9 cellular contexts compared by ENCODE assay signal in the genomic region with DNA sequence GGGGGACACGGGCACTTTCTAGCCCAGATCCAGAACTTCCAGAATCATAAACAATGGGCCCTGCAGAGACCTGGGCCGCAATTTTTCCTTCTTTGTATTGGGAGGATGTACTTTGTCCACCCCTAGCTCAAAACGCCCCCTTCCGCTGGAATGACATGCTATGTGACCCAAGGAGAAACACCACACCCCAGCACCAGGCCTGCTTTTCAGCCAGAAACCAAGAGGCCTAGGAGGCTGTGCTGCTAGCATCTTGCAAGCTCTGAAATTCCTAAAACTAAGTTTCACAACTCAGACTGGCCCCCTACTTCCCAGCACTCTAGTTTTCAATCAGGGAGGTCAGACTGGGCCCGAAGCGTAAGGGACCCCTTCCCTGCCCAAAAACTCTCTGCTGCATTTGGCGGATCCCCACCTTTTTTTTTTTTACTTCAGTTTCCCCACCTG. TPM values are rescaled to one million over a fixed set of nuclear protein-coding genes. Genes with fewer than 3 reads are reported as not detected.
DNase-seq lines count a peak whose midpoint lies in the region; ATAC-seq and TF ChIP-seq lines count a peak whose summit lies in the region.
"Had no signal": no experiment of that assay in that cellular context is flagged by ENCODE, and none has a peak within 500 bp of the region (broad histone marks: within the 10 kb centered on the region; RNA-seq: fewer than 3 reads in every experiment).

No MANE protein-coding gene starts in this region.

- TF ChIP-seq POLR2A in vagina (IDR thresholded peaks at IDR 0.05), result no peak

- peaks cover 25% of the 10 kb centered on the region for H3K36me3 Mint-ChIP-seq in T-helper 1 cell treated with Interleukin-12 subunit alpha and Interleukin-12 subunit beta and Interleukin-4 antibody, amounts not matched to agents 30 μg/mL and 1 μg/mL, for 36 hours (ENCODE audit: low read depth)
- peaks cover 4% of the 10 kb centered on the region for H3K36me3 Mint-ChIP-seq in endothelial cell (ENCODE audit: low read depth, unreplicated experiment)

- H3K27ac ChIP-seq in muscle layer of colon (ENCODE audit: low read depth, low read length) (peak overlapping the region; percentile 83), vagina (peak overlapping the region; percentile 89)

- H3K36me3 ChIP-seq in muscle layer of colon (ENCODE audit: insufficient read depth, low read length), result no peaks in the 10 kb centered on the region
- no peaks in the 10 kb centered on the region for H3K36me3 ChIP-seq in vagina

- no peaks in the 10 kb centered on the region for H3K9me3 ChIP-seq in muscle layer of colon (ENCODE audit: low read length)
- no peaks in the 10 kb centered on the region for H3K9me3 ChIP-seq in vagina

- no peaks in the 10 kb centered on the region for H3K9me3 Mint-ChIP-seq in T-helper 1 cell treated with Interleukin-12 subunit alpha and Interleukin-12 subunit beta and Interleukin-4 antibody, amounts not matched to agents 30 μg/mL and 1 μg/mL, for 36 hours
- H3K9me3 Mint-ChIP-seq in endothelial cell (ENCODE audit: unreplicated experiment), result no peaks in the 10 kb centered on the region

- H3K4me1 ChIP-seq in muscle layer of colon (ENCODE audit: insufficient read depth, low read length) (peaks cover 27% of the 10 kb centered on the region), vagina (peaks cover 40% of the 10 kb centered on the region)

- peak overlapping the region; percentile 72 for H3K9ac ChIP-seq in muscle layer of colon (ENCODE audit: low read length)

- peaks cover 52% of the 10 kb centered on the region for H3K4me1 Mint-ChIP-seq in T-helper 1 cell treated with Interleukin-12 subunit alpha and Interleukin-12 subunit beta and Interleukin-4 antibody, amounts not matched to agents 30 μg/mL and 1 μg/mL, for 36 hours (ENCODE audit: low read depth)
- H3K4me1 Mint-ChIP-seq in endothelial cell (ENCODE audit: unreplicated experiment), result peaks cover 57% of the 10 kb centered on the region

- H3K4me3 ChIP-seq in muscle layer of colon (ENCODE audit: low read depth in 1 of 2, low read length in 2 of 2), result peak overlapping the region; percentile 78 to 89
- peak overlapping the region; percentile 71 to 73 for H3K4me3 ChIP-seq in vagina

- TF ChIP-seq CTCF in endothelial cell (IDR thresholded peaks at IDR 0.05; ENCODE audit: unreplicated experiment) (no peak), vagina (IDR thresholded peaks at IDR 0.05) (no peak)

- DNase-seq in NCI-H1436 (lab: John Stamatoyannopoulos, UW), result peak; percentile 44
- DNase-seq in NCI-H1436 treated with DMSO at 0.1 percent for 48 hours (lab: John Stamatoyannopoulos, UW), result no peak
- DNase-seq in HuH-7.5 (ENCODE audit: low spot score), result peak; percentile 83
- peak; percentile 59 for DNase-seq in endothelial cell (ENCODE audit: low spot score)
- no peak for DNase-seq in vagina (ENCODE audit: extremely low spot score in 2 of 2)

- H3K27me3 Mint-ChIP-seq in T-helper 1 cell treated with Interleukin-12 subunit alpha and Interleukin-12 subunit beta and Interleukin-4 antibody, amounts not matched to agents 30 μg/mL and 1 μg/mL, for 36 hours (ENCODE audit: low read depth), result no peaks in the 10 kb centered on the region
- peaks cover 3% of the 10 kb centered on the region for H3K27me3 Mint-ChIP-seq in endothelial cell (ENCODE audit: unreplicated experiment)

- intact Hi-C loops in vagina (cut with DNase I), result no loop called here

- H3K27me3 ChIP-seq in muscle layer of colon (ENCODE audit: control insufficient read depth in 1 of 2, insufficient read depth in 2 of 2, low read length in 2 of 2) (no peaks in the 10 kb centered on the region), vagina (no peaks in the 10 kb centered on the region)

- peak overlapping the region; percentile 92 for H3K4me3 Mint-ChIP-seq in T-helper 1 cell treated with Interleukin-12 subunit alpha and Interleukin-12 subunit beta and Interleukin-4 antibody, amounts not matched to agents 30 μg/mL and 1 μg/mL, for 36 hours
- peak overlapping the region; percentile 89 for H3K4me3 Mint-ChIP-seq in endothelial cell (ENCODE audit: unreplicated experiment)

- peak overlapping the region; percentile 93 for H3K27ac Mint-ChIP-seq in T-helper 1 cell treated with Interleukin-12 subunit alpha and Interleukin-12 subunit beta and Interleukin-4 antibody, amounts not matched to agents 30 μg/mL and 1 μg/mL, for 36 hours
- peak overlapping the region; percentile 93 for H3K27ac Mint-ChIP-seq in endothelial cell (ENCODE audit: unreplicated experiment)

- no peak for ATAC-seq in HG03469 (IDR thresholded peaks at IDR 0.05; ENCODE audit: unreplicated experiment)

RNA-seq across cellular contexts. Expression of a gene that starts 0.5 kb away (rescaled TPM):
- 166 TPM for total RNA-seq in endothelial cell (ENCODE audit: unreplicated experiment)
- total RNA-seq in vagina, result 54.3 TPM

RNA-seq across cellular contexts. Expression of a gene that starts 18.1 kb away (rescaled TPM):
- 32.1 TPM for total RNA-seq in endothelial cell (ENCODE audit: unreplicated experiment)
- total RNA-seq in vagina, result 27.5 TPM

RNA-seq across cellular contexts. Expression of a gene that starts 40.9 kb away (rescaled TPM):
- total RNA-seq in endothelial cell (ENCODE audit: unreplicated experiment) (129 TPM), vagina (531 TPM)

RNA-seq across cellular contexts. Expression of a gene that starts 48.1 kb away (rescaled TPM):
- total RNA-seq in endothelial cell (ENCODE audit: unreplicated experiment) (1.2 TPM), vagina (4.4 TPM)
- total RNA-seq: pulmonary artery endothelial cell had no signal

Comparison
In these comparisons a context has a peak if more than half of its experiments do, and no peak if none do; other contexts are left out.
1. DNase-seq: peak in NCI-H1436 (single experiment), HuH-7.5 (single experiment) and endothelial cell (single experiment); none in NCI-H1436 treated with DMSO at 0.1 percent for 48 hours (single experiment) and vagina (0 of 2).